15 cellular contexts compared by ENCODE assay signal in genomic region chr5:142813208-142813607, GRCh38.
"Had no signal": no experiment of that assay in that cellular context is flagged by ENCODE, and none has a peak within 500 bp of the region (broad histone marks: within the 10 kb centered on the region; RNA-seq: fewer than 3 reads in every experiment).

No MANE protein-coding gene starts in this region.

- H3K27me3 Mint-ChIP-seq: activated CD4-positive, alpha-beta memory T cell treated with anti-CD3 and anti-CD28 coated beads, Interleukin-2, amount 10 ng/mL, durations not matched to agents 7 days and 5 days; activated CD4-positive, alpha-beta T cell treated with anti-CD3 and anti-CD28 coated beads for 36 hours had no signal

- H3K27ac ChIP-seq: cardiac muscle cell, ovary had no signal

- H3K9me3 ChIP-seq: ascending aorta, colonic mucosa, ovary had no signal

- DNase-seq: activated CD4-positive, alpha-beta memory T cell treated with anti-CD3 and anti-CD28 coated beads, Interleukin-2, amount 10 ng/mL, durations not matched to agents 7 days and 5 days; activated CD4-positive, alpha-beta T cell treated with anti-CD3 and anti-CD28 coated beads for 36 hours; activated CD8-positive, alpha-beta memory T cell treated with anti-CD3 and anti-CD28 coated beads, Interleukin-2, amount 50 U/mL, for 4 hours; activated naive CD4-positive, alpha-beta T cell; colonic mucosa; effector CD4-positive, alpha-beta T cell; hippocampal formation; kidney glomerular epithelial cell; mesenchymal stem cell; nephron progenitor cell; ovary; stimulated activated CD4-positive, alpha-beta T cell treated with anti-CD3 and anti-CD28 coated beads, Interleukin-15, amount 100 ng/mL, for 24 hours; T-helper 9 cell had no signal

- H3K4me3 Mint-ChIP-seq: activated CD4-positive, alpha-beta memory T cell treated with anti-CD3 and anti-CD28 coated beads, Interleukin-2, amount 10 ng/mL, durations not matched to agents 7 days and 5 days; activated CD4-positive, alpha-beta T cell treated with anti-CD3 and anti-CD28 coated beads for 36 hours; nephron progenitor cell had no signal

- H3K27me3 ChIP-seq: ascending aorta, cardiac muscle cell, colonic mucosa, ovary had no signal

- H3K36me3 ChIP-seq: ascending aorta, cardiac muscle cell, colonic mucosa, ovary had no signal

- H3K9me3 Mint-ChIP-seq: activated CD4-positive, alpha-beta memory T cell treated with anti-CD3 and anti-CD28 coated beads, Interleukin-2, amount 10 ng/mL, durations not matched to agents 7 days and 5 days; nephron progenitor cell had no signal

- H3K4me3 ChIP-seq: ascending aorta, cardiac muscle cell, colonic mucosa, ovary had no signal

- H3K27ac Mint-ChIP-seq: activated CD4-positive, alpha-beta memory T cell treated with anti-CD3 and anti-CD28 coated beads, Interleukin-2, amount 10 ng/mL, durations not matched to agents 7 days and 5 days; activated CD4-positive, alpha-beta T cell treated with anti-CD3 and anti-CD28 coated beads for 36 hours; nephron progenitor cell had no signal
